In the genomic region with DNA sequence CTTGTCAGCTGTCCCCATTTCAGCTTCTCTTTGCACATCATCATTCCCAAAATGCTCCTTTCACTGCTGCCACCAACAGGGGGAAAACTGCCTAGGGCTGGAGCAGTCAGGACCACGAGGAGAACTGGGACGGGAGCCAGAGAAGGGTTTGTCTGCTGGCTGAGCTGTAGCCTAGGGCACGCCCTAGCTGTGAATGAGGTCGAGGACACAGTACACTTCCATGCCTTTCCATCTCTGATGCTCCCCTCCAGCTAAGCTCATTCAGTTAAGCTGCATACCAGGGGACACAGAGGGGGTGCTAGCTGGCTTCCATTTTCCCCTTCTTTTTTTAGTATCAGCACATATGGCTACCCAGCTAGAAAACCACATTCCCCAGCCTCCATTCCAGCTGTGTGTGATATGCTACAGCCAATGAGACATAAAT, we compare ENCODE assay signal across 8 cellular contexts.
DNase-seq lines count a peak whose midpoint lies in the region; ATAC-seq and TF ChIP-seq lines count a peak whose summit lies in the region.

No MANE protein-coding gene starts in this region.

- H3K27me3 Mint-ChIP-seq in activated naive CD8-positive, alpha-beta T cell, result no peaks in the 10 kb centered on the region
- no peaks in the 10 kb centered on the region for H3K27me3 Mint-ChIP-seq in activated naive CD8-positive, alpha-beta T cell treated with anti-CD3 and anti-CD28 coated beads, Interleukin-2, amount 50 U/mL, for 24 hours
- no peaks in the 10 kb centered on the region for H3K27me3 Mint-ChIP-seq in activated naive CD8-positive, alpha-beta T cell treated with anti-CD3 and anti-CD28 coated beads for 36 hours

- peaks cover 8% of the 10 kb centered on the region for H3K36me3 Mint-ChIP-seq in activated naive CD8-positive, alpha-beta T cell
- H3K36me3 Mint-ChIP-seq in activated naive CD8-positive, alpha-beta T cell treated with anti-CD3 and anti-CD28 coated beads, Interleukin-2, amount 50 U/mL, for 24 hours (ENCODE audit: low read depth), result peaks cover 40% of the 10 kb centered on the region
- H3K36me3 Mint-ChIP-seq in activated naive CD8-positive, alpha-beta T cell treated with anti-CD3 and anti-CD28 coated beads for 36 hours, result peaks cover 45% of the 10 kb centered on the region

- no peak for ATAC-seq in activated naive CD8-positive, alpha-beta T cell treated with anti-CD3 and anti-CD28 coated beads, Interleukin-2, amount 50 U/mL, for 24 hours
- ATAC-seq in right cardiac atrium (peak; percentile 93 to 94), GM21367 (IDR thresholded peaks at IDR 0.05; ENCODE audit: unreplicated experiment) (no peak)

- H3K9me3 Mint-ChIP-seq in activated naive CD8-positive, alpha-beta T cell (ENCODE audit: low read depth), result no peaks in the 10 kb centered on the region
- H3K9me3 Mint-ChIP-seq in activated naive CD8-positive, alpha-beta T cell treated with anti-CD3 and anti-CD28 coated beads, Interleukin-2, amount 50 U/mL, for 24 hours, result no peaks in the 10 kb centered on the region
- no peaks in the 10 kb centered on the region for H3K9me3 Mint-ChIP-seq in activated naive CD8-positive, alpha-beta T cell treated with anti-CD3 and anti-CD28 coated beads for 36 hours

- peaks cover 2% of the 10 kb centered on the region for H3K4me1 ChIP-seq in right cardiac atrium (ENCODE audit: control insufficient read depth, insufficient read depth, low read length)
- peaks cover 0 to 22% (median 3%) of the 10 kb centered on the region in 4 donors for H3K4me1 ChIP-seq in stomach

- no peak for DNase-seq in activated naive CD8-positive, alpha-beta T cell treated with anti-CD3 and anti-CD28 coated beads, Interleukin-2, amount 50 U/mL, for 24 hours
- no peak for DNase-seq in activated naive CD8-positive, alpha-beta T cell treated with anti-CD3 and anti-CD28 coated beads for 36 hours
- DNase-seq in right cardiac atrium (peak; percentile 86 to 91 (median 89)), stomach (peak; percentile 56)
- DNase-seq in stimulated activated CD4-positive, alpha-beta T cell treated with anti-CD3 and anti-CD28 coated beads, Interleukin-1b, Interleukin-23, amount 100 ng/mL, for 48 hours, result no peak
- no peak for DNase-seq in activated CD4-positive, alpha-beta T cell treated with anti-CD3 and anti-CD28 coated beads for 4 hours

- H3K9me3 ChIP-seq in right cardiac atrium (ENCODE audit: control insufficient read depth, low read length), result no peaks in the 10 kb centered on the region
- no peaks in the 10 kb centered on the region for H3K9me3 ChIP-seq in stomach

- intact Hi-C loops in right cardiac atrium (cut with DNase I) (no loop called here), stomach (cut with DNase I; ENCODE audit: low total_unique reads) (no loop called here)

- H3K4me3 ChIP-seq in right cardiac atrium (ENCODE audit: low read length), result no peak overlapping the region
- H3K4me3 ChIP-seq in stomach, result no peak overlapping the region

- H3K27ac ChIP-seq in right cardiac atrium (ENCODE audit: low read length) (no peak overlapping the region), stomach (no peak overlapping the region)

- 8% methylated on average over 4 of the region's 4 CpGs for WGBS in right cardiac atrium
- WGBS in stomach, 5 donors, result 14 to 22% (median 16%) methylated on average over 4 of the region's 4 CpGs

- no peak for TF ChIP-seq CTCF in stomach (IDR thresholded peaks at IDR 0.05)

- H3K4me3 Mint-ChIP-seq in activated naive CD8-positive, alpha-beta T cell, result no peak overlapping the region
- H3K4me3 Mint-ChIP-seq in activated naive CD8-positive, alpha-beta T cell treated with anti-CD3 and anti-CD28 coated beads, Interleukin-2, amount 50 U/mL, for 24 hours, result no peak overlapping the region
- H3K4me3 Mint-ChIP-seq in activated naive CD8-positive, alpha-beta T cell treated with anti-CD3 and anti-CD28 coated beads for 36 hours, result no peak overlapping the region

- H3K27me3 ChIP-seq in right cardiac atrium (ENCODE audit: control insufficient read depth, insufficient read depth), result no peaks in the 10 kb centered on the region
- no peaks in the 10 kb centered on the region for H3K27me3 ChIP-seq in stomach

- TF ChIP-seq POLR2A in stomach (IDR thresholded peaks at IDR 0.05), result no peak

- H3K4me1 Mint-ChIP-seq in activated naive CD8-positive, alpha-beta T cell (ENCODE audit: low read depth), result peaks cover 42% of the 10 kb centered on the region
- peaks cover 34% of the 10 kb centered on the region for H3K4me1 Mint-ChIP-seq in activated naive CD8-positive, alpha-beta T cell treated with anti-CD3 and anti-CD28 coated beads, Interleukin-2, amount 50 U/mL, for 24 hours
- peaks cover 15% of the 10 kb centered on the region for H3K4me1 Mint-ChIP-seq in activated naive CD8-positive, alpha-beta T cell treated with anti-CD3 and anti-CD28 coated beads for 36 hours

- H3K27ac Mint-ChIP-seq in activated naive CD8-positive, alpha-beta T cell, result peak overlapping the region; percentile 78
- H3K27ac Mint-ChIP-seq in activated naive CD8-positive, alpha-beta T cell treated with anti-CD3 and anti-CD28 coated beads, Interleukin-2, amount 50 U/mL, for 24 hours, result no peak overlapping the region
- H3K27ac Mint-ChIP-seq in activated naive CD8-positive, alpha-beta T cell treated with anti-CD3 and anti-CD28 coated beads for 36 hours, result peak overlapping the region; percentile 51

- H3K36me3 ChIP-seq in stomach, result peaks cover 8 to 37% (median 18%) of the 10 kb centered on the region in 4 donors

- TF ChIP-seq EP300 in stomach (IDR thresholded peaks at IDR 0.05), result no peak

Comparison
In these comparisons a context has a peak if more than half of its experiments do, and no peak if none do; other contexts are left out.
1. ATAC-seq: peak in right cardiac atrium (2 of 2); none in activated naive CD8-positive, alpha-beta T cell treated with anti-CD3 and anti-CD28 coated beads, Interleukin-2, amount 50 U/mL, for 24 hours (single experiment) and GM21367 (single experiment).
2. DNase-seq: peak in right cardiac atrium (3 of 3) and stomach (single experiment); none in activated naive CD8-positive, alpha-beta T cell treated with anti-CD3 and anti-CD28 coated beads, Interleukin-2, amount 50 U/mL, for 24 hours (single experiment), activated naive CD8-positive, alpha-beta T cell treated with anti-CD3 and anti-CD28 coated beads for 36 hours (single experiment), stimulated activated CD4-positive, alpha-beta T cell treated with anti-CD3 and anti-CD28 coated beads, Interleukin-1b, Interleukin-23, amount 100 ng/mL, for 48 hours (single experiment) and activated CD4-positive, alpha-beta T cell treated with anti-CD3 and anti-CD28 coated beads for 4 hours (0 of 2).